ENCODE assay signal across 11 cellular contexts in genomic region chr16:22356930-22357634, GRCh38. TPM values are rescaled to one million over a fixed set of nuclear protein-coding genes. Genes with fewer than 3 reads are reported as not detected.
A peak's percentile ranks its signal among the peaks of the same experiment; 100 is the strongest.
DNase-seq lines count a peak whose midpoint lies in the region; ATAC-seq and TF ChIP-seq lines count a peak whose summit lies in the region.
"Had no signal": no experiment of that assay in that cellular context is flagged by ENCODE, and none has a peak within 500 bp of the region (broad histone marks: within the 10 kb centered on the region; RNA-seq: fewer than 3 reads in every experiment).

No MANE protein-coding gene starts in this region.

- TF ChIP-seq POLR2A in GM18505 (IDR thresholded peaks at IDR 0.05; ENCODE audit: borderline replicate concordance, extremely low read depth, insufficient read depth, insufficient read length), result no peak

- peak overlapping the region; percentile 51 to 94 (median 76) for H3K27ac Mint-ChIP-seq in IgD-negative memory B cell

- TF ChIP-seq CTCF in fibroblast of the aortic adventitia (IDR thresholded peaks at IDR 0.05; ENCODE audit: insufficient read depth, low read length), result no peak

- H3K36me3 Mint-ChIP-seq in IgD-negative memory B cell, result peaks cover 7% of the 10 kb centered on the region

- DNase-seq in D341Med (ENCODE audit: low spot score), result peak; percentile 63
- peak; percentile 20 for DNase-seq in fibroblast of the aortic adventitia (ENCODE audit: low read depth)
- DNase-seq in SHP77 treated with DMSO at 0.1 percent for 48 hours (lab: John Stamatoyannopoulos, UW), result no peak
- no peak for DNase-seq in activated CD4-positive, alpha-beta T cell treated with anti-CD3 and anti-CD28 coated beads, Interleukin-2, amount 50 U/mL, for 4 hours
- DNase-seq: aorta, NCI-H146, SW 1271 had no signal

- H3K4me1 Mint-ChIP-seq in IgD-negative memory B cell, result peaks cover 26 to 39% (median 29%) of the 10 kb centered on the region in 3 donors

- peak overlapping the region in 3 of 4 donors; percentile 47 to 86 (median 71) for H3K4me3 Mint-ChIP-seq in IgD-negative memory B cell

- H3K4me3 ChIP-seq in fibroblast of the aortic adventitia (ENCODE audit: low read depth, low read length), result no peak overlapping the region

- peak; percentile 35 for ATAC-seq in GM21390 (IDR thresholded peaks at IDR 0.05; ENCODE audit: unreplicated experiment)
- ATAC-seq in GM18505 (IDR thresholded peaks at IDR 0.05; ENCODE audit: unreplicated experiment), result no peak
- no peak for ATAC-seq in HG03039 (IDR thresholded peaks at IDR 0.05; ENCODE audit: unreplicated experiment)

- H3K9me3 Mint-ChIP-seq in IgD-negative memory B cell, result no peaks in the 10 kb centered on the region

- no peaks in the 10 kb centered on the region for H3K27me3 Mint-ChIP-seq in IgD-negative memory B cell

RNA-seq across cellular contexts. Expression of gene CDR2, which starts 17.3 kb away (rescaled TPM):
- 16.2 TPM for polyA plus RNA-seq in IgD-negative memory B cell
- total RNA-seq in fibroblast of the aortic adventitia (ENCODE audit: low replicate concordance), result 20.4 and 29.7 TPM in 2 replicates

RNA-seq across cellular contexts. Expression of gene POLR3E, which starts 59.9 kb away (rescaled TPM):
- polyA plus RNA-seq in IgD-negative memory B cell, result 10.7 TPM
- 8.6 and 29.5 TPM in 2 replicates for total RNA-seq in fibroblast of the aortic adventitia (ENCODE audit: low replicate concordance)

Comparison
In these comparisons a context has a peak if more than half of its experiments do, and no peak if none do; other contexts are left out.
1. DNase-seq: peak in D341Med (single experiment) and fibroblast of the aortic adventitia (single experiment); none in SHP77 treated with DMSO at 0.1 percent for 48 hours (single experiment) and activated CD4-positive, alpha-beta T cell treated with anti-CD3 and anti-CD28 coated beads, Interleukin-2, amount 50 U/mL, for 4 hours (0 of 2).